7 cellular contexts compared by ENCODE assay signal in genomic region chr16:17215306-17215705, GRCh38.
"Had no signal": no experiment of that assay in that cellular context is flagged by ENCODE, and none has a peak within 500 bp of the region (broad histone marks: within the 10 kb centered on the region; RNA-seq: fewer than 3 reads in every experiment).

No MANE protein-coding gene starts in this region.

- H3K4me1 ChIP-seq: HAP-1 had no signal

- H3K36me3 ChIP-seq: HAP-1 had no signal

- H3K4me3 ChIP-seq: HAP-1, K562 had no signal

- DNase-seq: GOT3, H7, HFFc6, IMR-90 had no signal

- ATAC-seq: HCT116, K562 had no signal

- H3K9me3 ChIP-seq: HAP-1 had no signal
